ENCODE assay signal across 10 cellular contexts in genomic region chr16:69310479-69311114, GRCh38. TPM values are rescaled to one million over a fixed set of nuclear protein-coding genes. Genes with fewer than 3 reads are reported as not detected.
DNase-seq lines count a peak whose midpoint lies in the region; ATAC-seq, FAIRE-seq and TF ChIP-seq lines count a peak whose summit lies in the region.
"Had no signal": no experiment of that assay in that cellular context is flagged by ENCODE, and none has a peak within 500 bp of the region (broad histone marks: within the 10 kb centered on the region; RNA-seq: fewer than 3 reads in every experiment).

No MANE protein-coding gene starts in this region.

- intact Hi-C loops in pancreas (cut with DNase I), result no loop called here

- no peaks in the 10 kb centered on the region for H3K9me2 ChIP-seq in SK-N-SH

- H3K36me3 ChIP-seq in SK-N-SH (replicated peaks in 1 of 2; ENCODE audit: control insufficient read depth in 1 of 2, insufficient read depth in 2 of 2, low read length in 1 of 2), result peaks cover 8 to 15% of the 10 kb centered on the region in 2 experiments
- H3K36me3 ChIP-seq in pancreas, result no peaks in the 10 kb centered on the region

- H2AFZ ChIP-seq in SK-N-SH (ENCODE audit: low read depth), result peak overlapping the region; percentile 90; the same call in 1 of the 2 replicates

- 48% methylated on average over 21 of the region's 23 CpGs for WGBS in SK-N-SH (ENCODE audit: low lambda C conversion rate)
- WGBS in pancreas, 2 donors, result 31 to 34% methylated on average over 23 of the region's 23 CpGs

- peak overlapping the region; percentile 72 for H3K4me2 ChIP-seq in SK-N-SH

- H3K4me3 ChIP-seq in SK-N-SH (ENCODE audit: low read depth in 2 of 2, low read length in 1 of 2) (peak overlapping the region; percentile 40 to 58), NB4 (ENCODE audit: low read depth, low read length) (peak overlapping the region; percentile 54), epithelial cell of esophagus (ENCODE audit: low read length) (peak overlapping the region; percentile 55), pancreas (peak overlapping the region; percentile 13 to 96 (median 25))

- POLR2A ChIA-PET in SK-N-SH (lab: Yijun Ruan, JAX), result no interaction called here

- TF ChIP-seq EP300 in SK-N-SH (IDR thresholded peaks at IDR 0.05; ENCODE audit: borderline replicate concordance in 1 of 2, low read depth in 1 of 2, low read length in 1 of 2), result no peak

- no peak for DNase-seq in SK-N-SH
- DNase-seq in NB4 (ENCODE audit: low read depth), result no peak
- no peak for DNase-seq in epithelial cell of esophagus (ENCODE audit: low read depth)
- DNase-seq in pancreas, result peak in 1 of 6 donors; percentile 26
- DNase-seq in RCC 7860 (ENCODE audit: low spot score), result no peak
- DNase-seq in NK-92 (lab: John Stamatoyannopoulos, UW; ENCODE audit: unreplicated experiment), result no peak

- no peaks in the 10 kb centered on the region for H3K27me3 ChIP-seq in SK-N-SH (ENCODE audit: insufficient read depth)
- no peaks in the 10 kb centered on the region for H3K27me3 ChIP-seq in pancreas

- CTCF ChIA-PET in SK-N-SH (lab: Yijun Ruan, JAX), result interaction anchor here (0.6 to 3.1 kb wide), 6 partner anchors 9 to 85 kb away, joined by 3 to 16 read pairs (median 3); partner anchors contain the start of gene PDF

- H3K9me3 ChIP-seq in SK-N-SH (no peaks in the 10 kb centered on the region), pancreas (no peaks in the 10 kb centered on the region)

- peak; percentile 49 for TF ChIP-seq POLR2A in NB4 (IDR thresholded peaks at IDR 0.05; ENCODE audit: extremely low read depth, insufficient read length)

- H4K20me1 ChIP-seq in SK-N-SH (ENCODE audit: insufficient read depth), result peaks cover 10% of the 10 kb centered on the region; the same call in 1 of the 2 replicates

- peak overlapping the region; percentile 41; the same call in 1 of the 2 replicates for H3K9ac ChIP-seq in SK-N-SH

- ATAC-seq in SK-N-SH treated with all-trans-retinoic acid at 6 μM for 48 hours (no peak; the same call in 2 of the 3 replicates), pancreas (peak in 2 of 4 donors; percentile 0 to 2), HG03135 (IDR thresholded peaks at IDR 0.05; ENCODE audit: unreplicated experiment) (no peak)

- TF ChIP-seq RAD21 in SK-N-SH (IDR thresholded peaks at IDR 0.05; ENCODE audit: low read length), result no peak

- TF ChIP-seq CTCF in SK-N-SH (IDR thresholded peaks at IDR 0.05), result no peak
- no peak for TF ChIP-seq CTCF in NB4 (IDR thresholded peaks at IDR 0.05; ENCODE audit: low read depth, low read length)
- no peak for TF ChIP-seq CTCF in epithelial cell of esophagus (IDR thresholded peaks at IDR 0.05; ENCODE audit: insufficient read depth, low read depth, low read length, missing control alignments)
- TF ChIP-seq CTCF in pancreas (IDR thresholded peaks at IDR 0.05), result no peak

- H3K79me2 ChIP-seq in SK-N-SH (ENCODE audit: insufficient read depth), result peaks cover 41% of the 10 kb centered on the region

- peaks cover 0 to 5% of the 10 kb centered on the region in 2 experiments; a peak in 1 of 4 replicates for H3K4me1 ChIP-seq in SK-N-SH (ENCODE audit: control insufficient read depth in 1 of 2, insufficient read depth in 2 of 2, low read depth in 1 of 2, low read length in 1 of 2)
- H3K4me1 ChIP-seq in pancreas, result peaks cover 11 to 26% (median 14%) of the 10 kb centered on the region in 3 donors

- H3K27ac ChIP-seq in SK-N-SH (ENCODE audit: low read depth in 2 of 2, low read length in 1 of 2) (peak overlapping the region; percentile 76 to 80), pancreas (peak overlapping the region; percentile 47 to 80 (median 70))

- FAIRE-seq in pancreas (lab: Jason Lieb, UNC), result no peak
- no peak for FAIRE-seq in RCC 7860 (lab: Jason Lieb, UNC)
- FAIRE-seq: A204.1, colon had no signal

- H3F3A ChIP-seq in SK-N-SH (replicated peaks; ENCODE audit: insufficient read depth), result peaks cover 23% of the 10 kb centered on the region

TF ChIP-seq in SK-N-SH, 30 proteins besides CTCF, POLR2A, EP300 and RAD21:
- TF ChIP-seq ELF1 (IDR thresholded peaks at IDR 0.05) (peak; percentile 73), MXI1 (IDR thresholded peaks at IDR 0.05; ENCODE audit: low read depth, low read length) (no peak), POLR2AphosphoS5 (IDR thresholded peaks at IDR 0.05; ENCODE audit: low read depth, low read length) (peak; percentile 15; the same call in 1 of the 2 replicates)

TF ChIP-seq in SK-N-SH treated with all-trans-retinoic acid at 6 μM for 48 hours, 23 proteins besides CTCF, POLR2A, EP300 and RAD21 (continues in another document):
- no peak for TF ChIP-seq ZFP30 (CRISPR knock-in tag; IDR thresholded peaks at IDR 0.05)
- no peak for TF ChIP-seq PATZ1 (CRISPR knock-in tag; IDR thresholded peaks at IDR 0.05; ENCODE audit: borderline replicate concordance)
- no peak for TF ChIP-seq BACH2 (CRISPR knock-in tag; IDR thresholded peaks at IDR 0.05; ENCODE audit: borderline replicate concordance)
- no peak for TF ChIP-seq PPARA (CRISPR knock-in tag; IDR thresholded peaks at IDR 0.05; ENCODE audit: borderline replicate concordance)
- no peak for TF ChIP-seq ZC3H10 (CRISPR knock-in tag; IDR thresholded peaks at IDR 0.05)
- TF ChIP-seq TOX (CRISPR knock-in tag; IDR thresholded peaks at IDR 0.05; ENCODE audit: borderline replicate concordance), result no peak
- TF ChIP-seq ESRRG (CRISPR knock-in tag; IDR thresholded peaks at IDR 0.05), result no peak
- TF ChIP-seq ZNF565 (CRISPR knock-in tag; conservative IDR thresholded peaks at IDR 0.05; ENCODE audit: low read depth), result no peak
- TF ChIP-seq ARNTL (CRISPR knock-in tag; IDR thresholded peaks at IDR 0.05; ENCODE audit: borderline replicate concordance, low read depth), result no peak
- TF ChIP-seq CSRNP3 (CRISPR knock-in tag; IDR thresholded peaks at IDR 0.05), result no peak

RNA-seq across cellular contexts. Expression of gene VPS4A, which starts 0.6 kb away (rescaled TPM):
- polyA plus RNA-seq in SK-N-SH (2012; rRNA removed), result 18.4 and 20.8 TPM in 2 replicates
- polyA plus RNA-seq in SK-N-SH (2012; cell fraction: cytosol; rRNA removed), result 12.9 and 17.4 TPM in 2 replicates
- 46.5 and 50.8 TPM in 2 replicates for polyA plus RNA-seq in SK-N-SH (2012; cell fraction: nucleus; rRNA removed)
- total RNA-seq in pancreas, result 10 to 100 TPM; 15.6 to 21.8 (median 19.5) TPM
- 10 to 100 TPM; 27.8 to 34.8 TPM for polyA plus RNA-seq in pancreas

RNA-seq across cellular contexts. Expression of gene PDF, which starts 19.8 kb away (rescaled TPM):
- polyA plus RNA-seq in SK-N-SH (2012; rRNA removed), result 21.4 and 22.0 TPM in 2 replicates
- 21.3 and 22.0 TPM in 2 replicates for polyA plus RNA-seq in SK-N-SH (2012; cell fraction: cytosol; rRNA removed)
- 11.5 and 13.6 TPM in 2 replicates for polyA plus RNA-seq in SK-N-SH (2012; cell fraction: nucleus; rRNA removed)
- 10 to 100 TPM in 1 of 6 donors, 1 to 10 TPM in 5; 3.1 to 14.0 (median 7.7) TPM for total RNA-seq in pancreas
- polyA plus RNA-seq in pancreas, result 1 to 10 TPM; 2.2 to 4.6 TPM

RNA-seq across cellular contexts. Expression of gene COG8, which starts 28.8 kb away (rescaled TPM):
- polyA plus RNA-seq in SK-N-SH (2012; rRNA removed) (30.2 and 37.2 TPM in 2 replicates), pancreas (10 to 100 TPM; 18.8 to 21.0 TPM)
- polyA plus RNA-seq in SK-N-SH (2012; cell fraction: cytosol; rRNA removed), result 18.8 and 25.3 TPM in 2 replicates
- polyA plus RNA-seq in SK-N-SH (2012; cell fraction: nucleus; rRNA removed), result 36.7 and 41.4 TPM in 2 replicates
- 10 to 100 TPM; 16.2 to 29.0 (median 23.0) TPM for total RNA-seq in pancreas

RNA-seq across cellular contexts. Expression of gene NIP7, which starts 29.0 kb away (rescaled TPM):
- polyA plus RNA-seq in SK-N-SH (2012; rRNA removed), result 19.0 and 22.8 TPM in 2 replicates
- polyA plus RNA-seq in SK-N-SH (2012; cell fraction: cytosol; rRNA removed), result 24.7 and 29.3 TPM in 2 replicates
- 16.0 and 18.5 TPM in 2 replicates for polyA plus RNA-seq in SK-N-SH (2012; cell fraction: nucleus; rRNA removed)
- total RNA-seq in pancreas, result 1 to 10 TPM; 4.7 to 9.4 (median 7.1) TPM
- polyA plus RNA-seq in pancreas, result 1 to 10 TPM; 6.7 to 8.0 TPM

RNA-seq across cellular contexts. Expression of gene TMED6, which starts 41.0 kb away (rescaled TPM):
- not detected in 2 replicates for polyA plus RNA-seq in SK-N-SH (2012; rRNA removed)
- not detected in 2 replicates for polyA plus RNA-seq in SK-N-SH (2012; cell fraction: cytosol; rRNA removed)
- polyA plus RNA-seq in SK-N-SH (2012; cell fraction: nucleus; rRNA removed), result 0.14 TPM in 1 of 2 replicates, not detected in the other
- total RNA-seq in pancreas, result 10 to 100 TPM; 13.7 to 94.7 (median 45.4) TPM
- polyA plus RNA-seq in pancreas, result 10 to 100 TPM in 1 of 2 donors, 1 to 10 TPM in 1; 5.2 to 45.5 TPM
